Comparison of ENCODE assay signal across 16 cellular contexts in genomic region chr7:128067983-128068382, GRCh38. TPM values are rescaled to one million over a fixed set of nuclear protein-coding genes. Genes with fewer than 3 reads are reported as not detected.
"Had no signal": no experiment of that assay in that cellular context is flagged by ENCODE, and none has a peak within 500 bp of the region (broad histone marks: within the 10 kb centered on the region; RNA-seq: fewer than 3 reads in every experiment).

No MANE protein-coding gene starts in this region.

- H3K36me3 ChIP-seq: ascending aorta, sigmoid colon had no signal

- H3K27ac Mint-ChIP-seq: activated naive CD8-positive, alpha-beta T cell treated with anti-CD3 and anti-CD28 coated beads, Interleukin-2, amount 50 U/mL, for 24 hours; activated T-cell treated with anti-CD3 and anti-CD28 coated beads, Interleukin-2, amount 50 U/mL, for 72 hours had no signal

- ATAC-seq: activated CD4-positive, CD25-positive, alpha-beta regulatory T cell treated with anti-CD3 and anti-CD28 coated beads, Interleukin-2, amount 50 U/mL, for 24 hours; activated naive CD8-positive, alpha-beta T cell treated with anti-CD3 and anti-CD28 coated beads, Interleukin-2, amount 50 U/mL, for 24 hours; activated T-cell treated with anti-CD3 and anti-CD28 coated beads, Interleukin-2, amount 50 U/mL, for 72 hours; gastroesophageal sphincter; left lung; psoas muscle; stimulated activated naive CD8-positive, alpha-beta T cell treated with anti-CD3 and anti-CD28 coated beads, Interleukin-15, amount 100 ng/mL, for 72 hours had no signal

- H3K27me3 Mint-ChIP-seq: activated naive CD8-positive, alpha-beta T cell treated with anti-CD3 and anti-CD28 coated beads, Interleukin-2, amount 50 U/mL, for 24 hours; stimulated activated naive CD8-positive, alpha-beta T cell treated with anti-CD3 and anti-CD28 coated beads, Interleukin-15, amount 100 ng/mL, for 72 hours had no signal

- H3K9me3 Mint-ChIP-seq: activated naive CD8-positive, alpha-beta T cell treated with anti-CD3 and anti-CD28 coated beads, Interleukin-2, amount 50 U/mL, for 24 hours; activated T-cell treated with anti-CD3 and anti-CD28 coated beads, Interleukin-2, amount 50 U/mL, for 72 hours; nephron progenitor cell; stimulated activated naive CD8-positive, alpha-beta T cell treated with anti-CD3 and anti-CD28 coated beads, Interleukin-15, amount 100 ng/mL, for 72 hours had no signal

- H3K4me1 ChIP-seq: ascending aorta, gastroesophageal sphincter, left lung, psoas muscle, sigmoid colon, testis had no signal

- DNase-seq: activated CD4-positive, alpha-beta T cell treated with anti-CD3 and anti-CD28 coated beads, Interleukin-2, amount 50 U/mL, for 4 hours; activated gamma-delta T cell treated with Interleukin-2 at 50 U/mL for 16 hours; activated naive CD8-positive, alpha-beta T cell treated with anti-CD3 and anti-CD28 coated beads, Interleukin-2, amount 50 U/mL, for 24 hours; activated T-cell treated with anti-CD3 and anti-CD28 coated beads, Interleukin-2, amount 50 U/mL, for 72 hours; left lung; mesenchymal stem cell; nephron progenitor cell; psoas muscle; sigmoid colon; stimulated activated CD4-positive, alpha-beta T cell treated with anti-CD3 and anti-CD28 coated beads, Interleukin-12 subunit alpha, Interleukin-12 subunit beta, amount 100 ng/mL, for 4 hours; stimulated activated naive CD8-positive, alpha-beta T cell treated with anti-CD3 and anti-CD28 coated beads, Interleukin-15, amount 100 ng/mL, for 72 hours; testis had no signal

- H3K27me3 ChIP-seq: ascending aorta, gastroesophageal sphincter, left lung, sigmoid colon, testis had no signal

- H3K4me3 ChIP-seq: ascending aorta, gastroesophageal sphincter, left lung, psoas muscle, sigmoid colon, testis had no signal

- H3K27ac ChIP-seq: ascending aorta, gastroesophageal sphincter, left lung, psoas muscle, sigmoid colon, testis had no signal

- H3K9me3 ChIP-seq: ascending aorta, gastroesophageal sphincter, left lung, psoas muscle, sigmoid colon, testis had no signal

- H3K4me3 Mint-ChIP-seq: activated naive CD8-positive, alpha-beta T cell treated with anti-CD3 and anti-CD28 coated beads, Interleukin-2, amount 50 U/mL, for 24 hours; activated T-cell treated with anti-CD3 and anti-CD28 coated beads, Interleukin-2, amount 50 U/mL, for 72 hours; nephron progenitor cell; stimulated activated naive CD8-positive, alpha-beta T cell treated with anti-CD3 and anti-CD28 coated beads, Interleukin-15, amount 100 ng/mL, for 72 hours had no signal

RNA-seq across cellular contexts. Expression of gene LRRC4, which starts 36.7 kb away (rescaled TPM):
- total RNA-seq: T-helper 2 cell treated with Interferon-gamma antibody and Interleukin-4, amounts not matched to agents 100 ng/mL and 5 ng/mL, for 36 hours had no signal
